18 cellular contexts compared by ENCODE assay signal in the genomic region with DNA sequence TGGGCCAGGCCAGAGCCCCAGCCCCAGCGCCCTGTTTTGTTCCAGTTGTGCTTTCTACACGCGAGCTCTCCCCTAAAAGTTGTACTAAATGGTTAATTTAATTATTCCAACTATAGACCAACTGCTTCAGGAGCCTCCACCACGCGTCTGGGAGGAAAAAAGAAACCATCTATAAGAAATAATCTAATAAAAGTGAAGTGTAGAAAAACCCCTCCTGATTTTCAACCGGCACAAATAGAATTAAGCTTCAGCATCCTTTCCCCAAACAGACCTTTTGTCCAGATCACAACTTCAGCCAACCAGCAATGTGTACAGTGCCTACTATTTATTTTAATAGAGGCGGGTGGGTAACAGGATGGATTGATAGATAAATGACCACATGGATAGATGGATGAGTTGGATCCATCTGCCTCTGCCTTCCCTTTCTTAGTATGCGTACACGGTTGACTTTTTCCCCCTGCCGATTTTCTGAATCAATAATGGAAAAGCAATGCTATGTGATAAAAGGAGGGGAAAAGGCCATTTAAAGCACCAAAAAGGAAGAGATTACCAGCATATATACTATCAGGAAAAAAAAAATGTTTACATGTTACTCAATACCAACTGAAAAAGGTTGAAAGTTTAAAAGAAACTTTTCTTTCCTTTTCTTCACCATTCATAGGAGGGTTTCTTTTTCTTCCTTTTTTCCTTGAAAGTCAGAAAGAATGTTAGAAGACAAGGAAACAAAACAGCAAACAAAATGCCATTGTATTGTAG. TPM values are rescaled to one million over a fixed set of nuclear protein-coding genes. Genes with fewer than 3 reads are reported as not detected.
A peak's percentile ranks its signal among the peaks of the same experiment; 100 is the strongest.
DNase-seq lines count a peak whose midpoint lies in the region; ATAC-seq, FAIRE-seq and TF ChIP-seq lines count a peak whose summit lies in the region.
"Had no signal": no experiment of that assay in that cellular context is flagged by ENCODE, and none has a peak within 500 bp of the region (broad histone marks: within the 10 kb centered on the region; RNA-seq: fewer than 3 reads in every experiment).

No MANE protein-coding gene starts in this region.

- no peaks in the 10 kb centered on the region for H3K79me2 ChIP-seq in astrocyte (ENCODE audit: insufficient read depth, low read length)

- H2AFZ ChIP-seq in astrocyte (ENCODE audit: low read depth, low read length): no peak overlapping the region

- TF ChIP-seq CTCF in astrocyte (IDR thresholded peaks at IDR 0.05; ENCODE audit: insufficient read depth, low read depth, low read length) (no peak), nephron progenitor cell (IDR thresholded peaks at IDR 0.05) (no peak)

- DNase-seq in astrocyte (ENCODE audit: low read depth): no peak
- no peak for DNase-seq in NCI-H226
- no peak for DNase-seq in activated T-cell treated with anti-CD3 and anti-CD28 coated beads, Interleukin-2, amount 50 U/mL, for 48 hours
- no peak for DNase-seq in nephron progenitor cell
- DNase-seq: CD4-positive, CD25-positive, alpha-beta regulatory T cell; KBM-7; NCI-H1092; NCI-H1694; NCI-H2227 treated with DMSO at 0.1 percent for 48 hours; NCI-H526 treated with DMSO at 0.1 percent for 48 hours; PC-3; SW 1271 had no signal

- H4K20me1 ChIP-seq in astrocyte (ENCODE audit: insufficient read depth, low read length): peaks cover 6% of the 10 kb centered on the region

- peaks cover 27% of the 10 kb centered on the region for H3K4me1 ChIP-seq in HUES6 (ENCODE audit: control insufficient read depth, insufficient read depth, low read length)
- peaks cover 1% of the 10 kb centered on the region for H3K4me1 ChIP-seq in astrocyte (ENCODE audit: insufficient read depth, low read length)
- H3K4me1 ChIP-seq in iPS-20b (ENCODE audit: insufficient read depth, low read length): peaks cover 12% of the 10 kb centered on the region; the same call in 1 of the 2 replicates

- ATAC-seq in HG03354 (IDR thresholded peaks at IDR 0.05; ENCODE audit: poor library complexity, severe bottlenecking, unreplicated experiment): no peak
- ATAC-seq: PC-3 had no signal

- H3K36me3 ChIP-seq in HUES6 (ENCODE audit: control insufficient read depth, insufficient read depth, low read length) (no peaks in the 10 kb centered on the region), astrocyte (ENCODE audit: insufficient read depth, low read length) (no peaks in the 10 kb centered on the region), iPS-20b (ENCODE audit: insufficient read depth, low read depth, low read length) (no peaks in the 10 kb centered on the region)
- H3K36me3 ChIP-seq: HAP-1 had no signal

- H3K4me1 Mint-ChIP-seq in astrocyte (ENCODE audit: low read depth, unreplicated experiment): peaks cover 2% of the 10 kb centered on the region
- peaks cover 22% of the 10 kb centered on the region for H3K4me1 Mint-ChIP-seq in nephron progenitor cell
- H3K4me1 Mint-ChIP-seq: CD4-positive, CD25-positive, alpha-beta regulatory T cell had no signal

- H3K27me3 ChIP-seq in HUES6 (ENCODE audit: control insufficient read depth, insufficient read depth, low read length): peaks cover 100% of the 10 kb centered on the region
- peaks cover 80% of the 10 kb centered on the region for H3K27me3 ChIP-seq in astrocyte (ENCODE audit: insufficient read depth, low read length)
- peaks cover 100% of the 10 kb centered on the region for H3K27me3 ChIP-seq in iPS-20b (ENCODE audit: insufficient read depth, low read length)

- H3K27ac Mint-ChIP-seq in astrocyte (ENCODE audit: unreplicated experiment) (peak overlapping the region; percentile 9), nephron progenitor cell (no peak overlapping the region)

- H3K9me3 ChIP-seq in HUES6 (ENCODE audit: control insufficient read depth, insufficient read depth, low read depth, low read length) (no peaks in the 10 kb centered on the region), astrocyte (ENCODE audit: insufficient read depth, low read depth, low read length) (no peaks in the 10 kb centered on the region), iPS-20b (ENCODE audit: insufficient read depth, low read depth, low read length) (no peaks in the 10 kb centered on the region; the same call in 1 of the 2 replicates)

- H3K27me3 Mint-ChIP-seq in astrocyte (ENCODE audit: low read depth, unreplicated experiment) (peaks cover 94% of the 10 kb centered on the region), nephron progenitor cell (ENCODE audit: low read depth, poor library complexity) (peaks cover 100% of the 10 kb centered on the region)

- no peak overlapping the region for H3K4me2 ChIP-seq in astrocyte (ENCODE audit: low read length)

- H3K36me3 Mint-ChIP-seq in astrocyte (ENCODE audit: low read depth, unreplicated experiment) (no peaks in the 10 kb centered on the region), nephron progenitor cell (ENCODE audit: low read depth) (no peaks in the 10 kb centered on the region)
- H3K36me3 Mint-ChIP-seq: CD4-positive, CD25-positive, alpha-beta regulatory T cell had no signal

- H3K27ac ChIP-seq in HUES6 (ENCODE audit: low read depth, low read length): no peak overlapping the region
- H3K27ac ChIP-seq in astrocyte (ENCODE audit: low read depth, low read length): no peak overlapping the region
- no peak overlapping the region for H3K27ac ChIP-seq in iPS-20b (ENCODE audit: low read length)
- H3K27ac ChIP-seq: RWPE1 had no signal

- H3K4me3 Mint-ChIP-seq in astrocyte (ENCODE audit: unreplicated experiment): no peak overlapping the region
- no peak overlapping the region for H3K4me3 Mint-ChIP-seq in nephron progenitor cell
- H3K4me3 Mint-ChIP-seq: CD4-positive, CD25-positive, alpha-beta regulatory T cell had no signal

- H3K9ac ChIP-seq in HUES6 (ENCODE audit: low read length): no peak overlapping the region
- H3K9ac ChIP-seq in astrocyte (ENCODE audit: low read length): no peak overlapping the region
- no peak overlapping the region for H3K9ac ChIP-seq in iPS-20b (ENCODE audit: low read depth, low read length)

- FAIRE-seq in astrocyte (lab: Jason Lieb, UNC): no peak
- FAIRE-seq: GM19239 had no signal

- peaks cover 19% of the 10 kb centered on the region for H3K9me3 Mint-ChIP-seq in astrocyte (ENCODE audit: unreplicated experiment)
- peaks cover 3% of the 10 kb centered on the region for H3K9me3 Mint-ChIP-seq in nephron progenitor cell

- H3K4me3 ChIP-seq in HUES6 (ENCODE audit: low read depth, low read length): peak overlapping the region; percentile 47
- H3K4me3 ChIP-seq in astrocyte (ENCODE audit: insufficient read depth, low read depth, low read length): no peak overlapping the region
- H3K4me3 ChIP-seq in iPS-20b (ENCODE audit: low read length): peak overlapping the region; percentile 63; the same call in 1 of the 2 replicates
- H3K4me3 ChIP-seq: HAP-1 had no signal

RNA-seq across cellular contexts. Expression of a gene that starts 3.7 kb away (rescaled TPM):
- not detected in 2 replicates for total RNA-seq in astrocyte
- total RNA-seq: CD4-positive, CD25-positive, alpha-beta regulatory T cell; PC-3 had no signal
